Comparison of ENCODE assay signal across 13 cellular contexts in the genomic region with DNA sequence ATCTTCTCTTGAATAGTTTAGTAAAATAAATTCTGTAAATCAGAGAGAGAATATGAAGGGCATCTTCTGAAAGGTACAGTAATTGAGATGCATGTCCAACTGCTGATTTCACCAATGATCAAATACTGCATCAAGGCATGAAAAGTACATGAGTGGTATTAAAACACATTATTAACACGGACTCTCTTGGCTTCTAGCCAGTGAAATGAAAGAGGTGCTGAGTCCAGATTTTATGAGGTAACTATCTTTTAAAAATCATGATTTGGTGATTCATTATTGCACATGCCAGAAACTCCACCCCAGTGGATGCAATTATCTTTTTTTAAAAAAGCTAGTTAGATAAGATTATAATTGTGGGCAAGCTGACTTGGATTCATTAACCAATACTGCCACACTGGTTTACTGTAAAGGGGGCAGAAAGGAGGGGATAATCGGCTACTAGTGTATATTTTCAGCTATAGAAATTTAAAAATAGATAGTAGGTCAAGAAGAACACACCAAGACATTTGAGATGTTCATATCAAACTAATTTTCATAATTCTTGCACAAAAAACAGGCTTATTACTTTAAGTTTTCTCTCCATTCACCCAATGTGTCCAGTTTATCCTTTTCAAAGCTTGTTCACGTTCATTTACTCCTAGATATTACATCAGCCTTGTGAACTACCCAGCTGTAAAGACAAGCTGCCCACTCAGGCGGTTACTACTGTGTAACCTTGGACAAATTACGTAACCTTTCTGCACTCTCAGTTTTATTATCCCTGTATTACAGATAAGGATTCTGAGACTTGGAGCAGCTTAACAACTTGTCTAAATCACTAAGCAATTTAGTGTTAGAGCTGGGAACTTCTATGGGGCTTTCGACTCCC. TPM values are rescaled to one million over a fixed set of nuclear protein-coding genes. Genes with fewer than 3 reads are reported as not detected.
DNase-seq lines count a peak whose midpoint lies in the region; ATAC-seq and TF ChIP-seq lines count a peak whose summit lies in the region.
"Had no signal": no experiment of that assay in that cellular context is flagged by ENCODE, and none has a peak within 500 bp of the region (broad histone marks: within the 10 kb centered on the region; RNA-seq: fewer than 3 reads in every experiment).

No MANE protein-coding gene starts in this region.

- H3K36me3 ChIP-seq in PC-9 (ENCODE audit: low read depth) (no peaks in the 10 kb centered on the region), transverse colon (no peaks in the 10 kb centered on the region)
- H3K36me3 ChIP-seq: esophagus muscularis mucosa had no signal

- TF ChIP-seq CTCF in PC-9 (conservative IDR thresholded peaks at IDR 0.05): no peak
- TF ChIP-seq CTCF in foreskin keratinocyte (conservative IDR thresholded peaks at IDR 0.05): no peak
- TF ChIP-seq CTCF in transverse colon (IDR thresholded peaks at IDR 0.05): no peak

- DNase-seq in SKM-1 treated with dmso at 0.1 percent for 144 hours (lab: John Stamatoyannopoulos, UW; ENCODE audit: unreplicated experiment): peak; percentile 22
- no peak for DNase-seq in SKM-1 (lab: John Stamatoyannopoulos, UW; ENCODE audit: unreplicated experiment)
- no peak for DNase-seq in PC-9
- peak in 1 of 2 donors; percentile 30 for DNase-seq in foreskin keratinocyte
- peak; percentile 42 for DNase-seq in transverse colon
- DNase-seq in effector CD8-positive, alpha-beta T cell (lab: John Stamatoyannopoulos, UW): no peak
- DNase-seq in NK-92 treated with Interleukin-12 subunit alpha and Interleukin-12 subunit beta, amount 100 ng/mL, for 24 hours (lab: John Stamatoyannopoulos, UW): no peak
- DNase-seq: activated CD8-positive, alpha-beta memory T cell treated with anti-CD3 and anti-CD28 coated beads, Interleukin-2, amount 10 ng/mL, durations not matched to agents 7 days and 5 days; amygdala; GOT3; NCI-H526 treated with DMSO at 0.1 percent for 48 hours had no signal

- in situ Hi-C loops in transverse colon (cut with MboI; ENCODE audit: low pct_ligation_motif_present in 1 of 4, low pct_unique_long_range_greater_than_20kb in 1 of 4, low sequenced_read_pairs in 3 of 4): loop anchor here in 1 of 4 donors (25.0 kb wide), 1 partner anchor 1001 kb away; no protein-coding TSS in a partner anchor

- CTCF ChIA-PET in PC-9 (lab: Charles Lee): no interaction called here

- H3K79me2 ChIP-seq in PC-9 (ENCODE audit: low read depth): no peaks in the 10 kb centered on the region

- H2AFZ ChIP-seq in PC-9: 0 out of 2 replicates have a peak overlapping the region, but pooled peaks have one; percentile 5

- ATAC-seq in foreskin keratinocyte (peak; percentile 20), HG02623 (IDR thresholded peaks at IDR 0.05; ENCODE audit: unreplicated experiment) (no peak)
- ATAC-seq: activated CD8-positive, alpha-beta memory T cell treated with anti-CD3 and anti-CD28 coated beads, Interleukin-2, amount 10 ng/mL, durations not matched to agents 7 days and 5 days had no signal

- peaks cover 7% of the 10 kb centered on the region for H3F3A ChIP-seq in PC-9 (ENCODE audit: insufficient read depth, low read depth)

- no peak for TF ChIP-seq EP300 in transverse colon (IDR thresholded peaks at IDR 0.05; ENCODE audit: low read depth)

- intact Hi-C loops in PC-9 (cut with micrococcal nuclease; ENCODE audit: unreplicated experiment): no loop called here
- intact Hi-C loops in transverse colon (cut with DNase I; ENCODE audit: low total_unique reads): no loop called here

- peak overlapping the region; percentile 29 for H3K4me2 ChIP-seq in PC-9

- H3K9me2 ChIP-seq in PC-9 (ENCODE audit: insufficient read depth): no peaks in the 10 kb centered on the region

- H3K27ac ChIP-seq in PC-9: no peak overlapping the region
- no peak overlapping the region for H3K27ac ChIP-seq in foreskin keratinocyte
- H3K27ac ChIP-seq in transverse colon: peak overlapping the region in 2 of 4 donors; percentile 8 to 38
- H3K27ac ChIP-seq: esophagus muscularis mucosa had no signal

- POLR2A ChIA-PET in PC-9 (lab: Charles Lee; ENCODE audit: unreplicated experiment): interaction anchor here (0.7 kb wide), 1 partner anchor 923 kb away, joined by 3 read pairs; no protein-coding TSS in a partner anchor

- H3K9me3 ChIP-seq in PC-9 (ENCODE audit: insufficient read depth, low read depth): no peaks in the 10 kb centered on the region
- no peaks in the 10 kb centered on the region for H3K9me3 ChIP-seq in transverse colon
- H3K9me3 ChIP-seq: esophagus muscularis mucosa had no signal

- no peaks in the 10 kb centered on the region for H4K20me1 ChIP-seq in PC-9 (ENCODE audit: insufficient read depth)

- H3K4me1 ChIP-seq in PC-9 (replicated peaks; ENCODE audit: insufficient read depth): peaks cover 8% of the 10 kb centered on the region
- H3K4me1 ChIP-seq in foreskin keratinocyte: peaks cover 8% of the 10 kb centered on the region
- H3K4me1 ChIP-seq in transverse colon: peaks cover 0 to 11% (median 0%) of the 10 kb centered on the region in 4 donors
- H3K4me1 ChIP-seq: esophagus muscularis mucosa had no signal

- WGBS in transverse colon (ENCODE audit: low coverage in 1 of 2), 2 donors: 26 to 41% methylated on average over 6 of the region's 6 CpGs

- H3K4me3 ChIP-seq in PC-9 (no peak overlapping the region), transverse colon (no peak overlapping the region)
- H3K4me3 ChIP-seq: esophagus muscularis mucosa had no signal

- no peak for TF ChIP-seq POLR2A in transverse colon (IDR thresholded peaks at IDR 0.05)

- no peaks in the 10 kb centered on the region for H3K27me3 ChIP-seq in PC-9 (ENCODE audit: insufficient read depth, low read depth)
- no peaks in the 10 kb centered on the region for H3K27me3 ChIP-seq in foreskin keratinocyte
- H3K27me3 ChIP-seq in transverse colon: no peaks in the 10 kb centered on the region
- H3K27me3 ChIP-seq: esophagus muscularis mucosa had no signal

- no TSS peak for BruUV-seq in PC-9 (replicated peaks; lab: Mats Ljungman, UMichigan)

RNA-seq across cellular contexts. Expression of gene LPAR3, which starts 20.3 kb away (rescaled TPM):
- total RNA-seq in PC-9 (2021): not detected in 2 replicates
- 25.9 and 32.3 TPM in 2 replicates for total RNA-seq in foreskin keratinocyte
- polyA plus RNA-seq in foreskin keratinocyte: 11.2 and 12.8 TPM in 2 replicates
- total RNA-seq in transverse colon: 10 to 100 TPM in 1 of 4 donors, 1 to 10 TPM in 2, not detected in 1; 3.5 to 10.9 (median 4.1) TPM

Comparison
In these comparisons a context has a peak if more than half of its experiments do, and no peak if none do; other contexts are left out.
1. DNase-seq: peak in SKM-1 treated with dmso at 0.1 percent for 144 hours (single experiment) and transverse colon (single experiment); none in SKM-1 (single experiment), PC-9 (0 of 2), effector CD8-positive, alpha-beta T cell (single experiment) and NK-92 treated with Interleukin-12 subunit alpha and Interleukin-12 subunit beta, amount 100 ng/mL, for 24 hours (single experiment).